ENCODE assay signal across 1 cellular context in genomic region chr18:74513883-74514205, GRCh38.
TF ChIP-seq lines count a peak whose summit lies in the region.

No MANE protein-coding gene starts in this region.

TF ChIP-seq in HepG2, 621 proteins besides CTCF, POLR2A, EP300 and RAD21:
- TF ChIP-seq ZBTB33 (CRISPR knock-in tag; IDR thresholded peaks at IDR 0.05) = peak; percentile 28; the same call in 1 of the 2 replicates
- no peak for TF ChIP-seq ZBTB1 (CRISPR knock-in tag; IDR thresholded peaks at IDR 0.05; ENCODE audit: borderline replicate concordance)
TF ChIP-seq in HepG2: peak in this region for 1.
